Comparison of ENCODE assay signal across 23 cellular contexts in genomic region chr7:84136336-84136735, GRCh38.
"Had no signal": no experiment of that assay in that cellular context is flagged by ENCODE, and none has a peak within 500 bp of the region (broad histone marks: within the 10 kb centered on the region; RNA-seq: fewer than 3 reads in every experiment).

No MANE protein-coding gene starts in this region.

- H3K9me3 ChIP-seq: colonic mucosa, pancreas, prostate gland, thoracic aorta had no signal

- ATAC-seq: effector memory CD8-positive, alpha-beta T cell; left ventricle myocardium superior; pancreas; sciatic nerve; stimulated activated effector memory CD8-positive, alpha-beta T cell treated with anti-CD3 and anti-CD28 coated beads, Interleukin-12 subunit alpha, Interleukin-12 subunit beta, amount 100 ng/mL, for 72 hours had no signal

- H3K36me3 ChIP-seq: colonic mucosa, pancreas, prostate gland, thoracic aorta had no signal

- H3K27me3 ChIP-seq: colonic mucosa, pancreas had no signal

- DNase-seq: activated CD4-positive, alpha-beta T cell treated with anti-CD3 and anti-CD28 coated beads for 4 hours; activated CD4-positive, alpha-beta T cell treated with anti-CD3 and anti-CD28 coated beads, Interleukin-2, amount 50 U/mL, for 4 hours; activated effector memory CD4-positive, alpha-beta T cell treated with Interleukin-2 at 50 U/mL for 16 hours; activated naive CD4-positive, alpha-beta T cell treated with Interleukin-2 at 50 U/mL for 16 hours; anterior cingulate cortex; colonic mucosa; effector memory CD8-positive, alpha-beta T cell; foreskin fibroblast; head of caudate nucleus; hippocampal formation; left ventricle myocardium superior; mammary epithelial cell; naive B cell; pancreas; retina; stimulated activated CD4-positive, alpha-beta T cell treated with anti-CD3 and anti-CD28 coated beads, Interleukin-12 subunit alpha, Interleukin-12 subunit beta, amount 100 ng/mL, for 4 hours; stimulated activated CD4-positive, alpha-beta T cell treated with anti-CD3 and anti-CD28 coated beads, Interleukin-4, amount 100 ng/mL, for 1 hour; trophoblast cell had no signal

- H3K4me1 ChIP-seq: colonic mucosa, pancreas, prostate gland had no signal

- H3K4me3 ChIP-seq: colonic mucosa, pancreas, prostate gland, skin epidermis, thoracic aorta had no signal

- H3K27ac ChIP-seq: colonic mucosa, pancreas, prostate gland, skin epidermis, thoracic aorta had no signal
